Comparison of ENCODE assay signal across 8 cellular contexts in the genomic region with DNA sequence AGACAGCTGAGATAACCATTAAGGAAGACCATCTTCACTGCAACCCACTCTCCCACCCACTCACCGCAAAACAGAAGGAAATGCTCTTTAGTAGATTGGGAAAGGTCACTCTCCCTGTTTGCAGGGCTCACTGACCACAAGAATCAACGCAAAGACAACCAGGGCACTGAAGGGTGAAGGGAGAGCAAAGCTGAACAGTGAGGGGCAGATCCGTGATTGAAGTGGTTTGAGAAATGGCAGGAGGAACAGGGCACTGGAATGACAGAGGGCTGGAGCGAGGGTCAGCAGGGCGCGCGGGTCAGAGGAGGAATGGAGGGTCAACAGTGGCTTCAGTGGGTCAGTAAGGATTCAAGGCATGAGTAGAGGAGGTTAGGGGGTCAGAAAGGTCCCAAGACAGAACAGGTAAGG. TPM values are rescaled to one million over a fixed set of nuclear protein-coding genes. Genes with fewer than 3 reads are reported as not detected.
DNase-seq lines count a peak whose midpoint lies in the region; ATAC-seq and TF ChIP-seq lines count a peak whose summit lies in the region.

No MANE protein-coding gene starts in this region.

- H3K9me3 ChIP-seq in BE2C (no peaks in the 10 kb centered on the region), SK-N-MC (ENCODE audit: low read depth, low read length) (no peaks in the 10 kb centered on the region), fibroblast of lung (ENCODE audit: control insufficient read depth, insufficient read depth, low read depth, low read length) (no peaks in the 10 kb centered on the region), parathyroid adenoma (ENCODE audit: control insufficient read depth, low read length) (no peaks in the 10 kb centered on the region)

- H3K27me3 ChIP-seq in BE2C, result no peaks in the 10 kb centered on the region
- no peaks in the 10 kb centered on the region for H3K27me3 ChIP-seq in fibroblast of lung (ENCODE audit: control insufficient read depth, insufficient read depth, low read length)
- no peaks in the 10 kb centered on the region for H3K27me3 ChIP-seq in parathyroid adenoma (ENCODE audit: control insufficient read depth, insufficient read depth, low read length)

- TF ChIP-seq POLR2A in erythroblast (IDR thresholded peaks at IDR 0.05; ENCODE audit: low read length), result no peak

- ATAC-seq in GM21737 (IDR thresholded peaks at IDR 0.05; ENCODE audit: unreplicated experiment), result peak; percentile 2

- no peak for DNase-seq in BE2C
- DNase-seq in SK-N-MC (ENCODE audit: low read depth, low spot score), result no peak
- no peak for DNase-seq in fibroblast of lung (ENCODE audit: low read depth in 2 of 2)
- no peak for DNase-seq in erythroblast (lab: John Stamatoyannopoulos, UW)
- DNase-seq in dedifferentiated amniotic fluid mesenchymal stem cell (ENCODE audit: extremely low spot score), result no peak
- DNase-seq in HCEC 1CT, result no peak

- no peaks in the 10 kb centered on the region for H3K4me1 ChIP-seq in BE2C
- peaks cover 9% of the 10 kb centered on the region for H3K4me1 ChIP-seq in fibroblast of lung (ENCODE audit: control insufficient read depth, extremely low read depth, insufficient read depth, low read length)
- no peaks in the 10 kb centered on the region for H3K4me1 ChIP-seq in parathyroid adenoma

- H3K79me2 ChIP-seq in fibroblast of lung (ENCODE audit: control insufficient read depth, insufficient read depth, low read length) (peaks cover 45% of the 10 kb centered on the region), parathyroid adenoma (peaks cover 11% of the 10 kb centered on the region)

- H3K9ac ChIP-seq in SK-N-MC (ENCODE audit: insufficient read length) (peak overlapping the region; percentile 95), fibroblast of lung (ENCODE audit: insufficient read depth, low read length) (peak overlapping the region; percentile 83), parathyroid adenoma (peak overlapping the region; percentile 14)

- H2AFZ ChIP-seq in fibroblast of lung (ENCODE audit: low read length) (peak overlapping the region; percentile 95), parathyroid adenoma (peak overlapping the region; percentile 80)

- H3K27ac ChIP-seq in SK-N-MC (no peak overlapping the region), fibroblast of lung (ENCODE audit: insufficient read depth, low read length) (peak overlapping the region; percentile 66), parathyroid adenoma (peak overlapping the region; percentile 87)

- H3K4me3 ChIP-seq in BE2C (ENCODE audit: low read depth, low read length) (peak overlapping the region; percentile 99), SK-N-MC (peak overlapping the region; percentile 97), fibroblast of lung (replicated peaks in 1 of 4; ENCODE audit: control extremely low read depth in 1 of 4, insufficient read depth in 1 of 4, low read depth in 3 of 4, low read length in 4 of 4) (peak overlapping the region; percentile 78 to 98 (median 92)), parathyroid adenoma (ENCODE audit: low read depth, low read length) (peak overlapping the region; percentile 73)

- H3K4me2 ChIP-seq in fibroblast of lung (ENCODE audit: extremely low read depth, insufficient read depth, low read length), result peak overlapping the region; percentile 95
- H3K4me2 ChIP-seq in parathyroid adenoma (ENCODE audit: low read length), result peak overlapping the region; percentile 82

- TF ChIP-seq CTCF in BE2C (IDR thresholded peaks at IDR 0.05; ENCODE audit: low read depth, low read length) (no peak), fibroblast of lung (conservative IDR thresholded peaks at IDR 0.05 in 1 of 2, IDR thresholded peaks at IDR 0.05 in 1 of 2; ENCODE audit: low read depth in 1 of 2, low read length in 2 of 2) (no peak), parathyroid adenoma (IDR thresholded peaks at IDR 0.05) (no peak)

- H3K36me3 ChIP-seq in BE2C, result no peaks in the 10 kb centered on the region
- 0 out of 2 replicates have a peak, but pooled peaks cover 2% of the 10 kb centered on the region for H3K36me3 ChIP-seq in SK-N-MC (ENCODE audit: insufficient read depth, low read length)
- H3K36me3 ChIP-seq in fibroblast of lung (ENCODE audit: control insufficient read depth, insufficient read depth, low read length), result no peaks in the 10 kb centered on the region
- no peaks in the 10 kb centered on the region for H3K36me3 ChIP-seq in parathyroid adenoma (ENCODE audit: control insufficient read depth, insufficient read depth, low read length)

- no peaks in the 10 kb centered on the region for H4K20me1 ChIP-seq in fibroblast of lung (ENCODE audit: control insufficient read depth, extremely low read depth, insufficient read depth, low read length)

RNA-seq across cellular contexts. Expression of gene MESD, which starts 0.5 kb away (rescaled TPM):
- 50.1 TPM for polyA plus RNA-seq in BE2C (2012; ENCODE audit: insufficient read depth, insufficient read length, low read depth)
- total RNA-seq in fibroblast of lung, result 19.8 and 21.3 TPM in 2 replicates
- polyA plus RNA-seq in fibroblast of lung, result 26.0 and 27.3 TPM in 2 replicates
- polyA plus RNA-seq in fibroblast of lung (2012), result 31.7 and 32.4 TPM in 2 replicates
- 5.3 and 7.1 TPM in 2 replicates for polyA minus RNA-seq in fibroblast of lung (ENCODE audit: low replicate concordance)

RNA-seq across cellular contexts. Expression of gene TLNRD1, which starts 11.6 kb away (rescaled TPM):
- 12.3 TPM for polyA plus RNA-seq in BE2C (2012; ENCODE audit: insufficient read depth, insufficient read length, low read depth)
- 4.3 and 4.6 TPM in 2 replicates for total RNA-seq in fibroblast of lung
- polyA plus RNA-seq in fibroblast of lung, result 3.3 and 4.6 TPM in 2 replicates
- polyA plus RNA-seq in fibroblast of lung (2012), result 5.4 and 7.5 TPM in 2 replicates
- polyA minus RNA-seq in fibroblast of lung (ENCODE audit: low replicate concordance), result 1.4 and 1.8 TPM in 2 replicates

Comparison
In these comparisons a context has a peak if more than half of its experiments do, and no peak if none do; other contexts are left out.
1. H3K9ac ChIP-seq: peak in every context shown above with its lines; median percentile 95 in SK-N-MC; 83 in fibroblast of lung; 14 in parathyroid adenoma.